In the genomic region with DNA sequence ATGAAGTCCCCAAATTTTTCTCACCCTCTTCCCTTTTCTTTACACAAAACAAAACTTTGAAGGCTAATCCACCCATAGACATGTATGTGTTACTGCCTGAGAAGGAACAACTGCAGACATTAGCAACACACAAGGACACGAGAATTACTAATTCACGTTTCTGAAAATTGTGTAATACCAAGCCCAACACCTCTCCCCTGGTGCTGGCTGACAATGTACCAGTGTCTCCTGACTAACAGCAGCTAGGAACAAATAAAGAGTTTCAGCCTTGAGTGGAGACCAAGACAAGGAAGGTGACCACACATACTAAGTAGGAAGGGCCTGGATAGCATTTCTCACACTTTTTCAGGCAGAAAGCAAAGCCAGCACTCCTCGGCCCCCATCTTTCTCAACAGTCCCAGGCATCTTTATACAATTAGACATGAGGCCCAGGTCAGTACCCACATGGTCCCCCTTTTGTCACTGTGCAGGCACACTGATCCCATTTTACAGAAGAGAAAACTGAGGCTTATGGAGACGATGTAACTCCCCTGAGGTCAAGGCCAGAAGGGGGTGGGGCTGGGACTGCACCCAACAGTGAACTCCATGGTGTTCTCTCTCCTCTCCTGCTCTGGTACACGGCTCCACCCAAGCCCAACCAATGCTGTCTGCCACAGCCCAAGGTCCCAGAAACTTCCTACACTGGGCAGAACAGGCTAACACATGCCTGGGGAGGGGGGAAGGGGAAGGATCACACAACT, we compare ENCODE assay signal across 1 cellular context.
TF ChIP-seq lines count a peak whose summit lies in the region.

No MANE protein-coding gene starts in this region.

TF ChIP-seq in HepG2, 621 proteins besides CTCF, POLR2A, EP300 and RAD21 (continued from another document and continues in another):
- TF ChIP-seq, protein P1, sequence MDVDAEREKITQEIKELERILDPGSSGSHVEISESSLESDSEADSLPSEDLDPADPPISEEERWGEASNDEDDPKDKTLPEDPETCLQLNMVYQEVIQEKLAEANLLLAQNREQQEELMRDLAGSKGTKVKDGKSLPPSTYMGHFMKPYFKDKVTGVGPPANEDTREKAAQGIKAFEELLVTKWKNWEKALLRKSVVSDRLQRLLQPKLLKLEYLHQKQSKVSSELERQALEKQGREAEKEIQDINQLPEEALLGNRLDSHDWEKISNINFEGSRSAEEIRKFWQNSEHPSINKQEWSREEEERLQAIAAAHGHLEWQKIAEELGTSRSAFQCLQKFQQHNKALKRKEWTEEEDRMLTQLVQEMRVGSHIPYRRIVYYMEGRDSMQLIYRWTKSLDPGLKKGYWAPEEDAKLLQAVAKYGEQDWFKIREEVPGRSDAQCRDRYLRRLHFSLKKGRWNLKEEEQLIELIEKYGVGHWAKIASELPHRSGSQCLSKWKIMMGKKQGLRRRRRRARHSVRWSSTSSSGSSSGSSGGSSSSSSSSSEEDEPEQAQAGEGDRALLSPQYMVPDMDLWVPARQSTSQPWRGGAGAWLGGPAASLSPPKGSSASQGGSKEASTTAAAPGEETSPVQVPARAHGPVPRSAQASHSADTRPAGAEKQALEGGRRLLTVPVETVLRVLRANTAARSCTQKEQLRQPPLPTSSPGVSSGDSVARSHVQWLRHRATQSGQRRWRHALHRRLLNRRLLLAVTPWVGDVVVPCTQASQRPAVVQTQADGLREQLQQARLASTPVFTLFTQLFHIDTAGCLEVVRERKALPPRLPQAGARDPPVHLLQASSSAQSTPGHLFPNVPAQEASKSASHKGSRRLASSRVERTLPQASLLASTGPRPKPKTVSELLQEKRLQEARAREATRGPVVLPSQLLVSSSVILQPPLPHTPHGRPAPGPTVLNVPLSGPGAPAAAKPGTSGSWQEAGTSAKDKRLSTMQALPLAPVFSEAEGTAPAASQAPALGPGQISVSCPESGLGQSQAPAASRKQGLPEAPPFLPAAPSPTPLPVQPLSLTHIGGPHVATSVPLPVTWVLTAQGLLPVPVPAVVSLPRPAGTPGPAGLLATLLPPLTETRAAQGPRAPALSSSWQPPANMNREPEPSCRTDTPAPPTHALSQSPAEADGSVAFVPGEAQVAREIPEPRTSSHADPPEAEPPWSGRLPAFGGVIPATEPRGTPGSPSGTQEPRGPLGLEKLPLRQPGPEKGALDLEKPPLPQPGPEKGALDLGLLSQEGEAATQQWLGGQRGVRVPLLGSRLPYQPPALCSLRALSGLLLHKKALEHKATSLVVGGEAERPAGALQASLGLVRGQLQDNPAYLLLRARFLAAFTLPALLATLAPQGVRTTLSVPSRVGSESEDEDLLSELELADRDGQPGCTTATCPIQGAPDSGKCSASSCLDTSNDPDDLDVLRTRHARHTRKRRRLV (CRISPR knock-in tag; IDR thresholded peaks at IDR 0.05) = no peak
- TF ChIP-seq, protein P2, sequence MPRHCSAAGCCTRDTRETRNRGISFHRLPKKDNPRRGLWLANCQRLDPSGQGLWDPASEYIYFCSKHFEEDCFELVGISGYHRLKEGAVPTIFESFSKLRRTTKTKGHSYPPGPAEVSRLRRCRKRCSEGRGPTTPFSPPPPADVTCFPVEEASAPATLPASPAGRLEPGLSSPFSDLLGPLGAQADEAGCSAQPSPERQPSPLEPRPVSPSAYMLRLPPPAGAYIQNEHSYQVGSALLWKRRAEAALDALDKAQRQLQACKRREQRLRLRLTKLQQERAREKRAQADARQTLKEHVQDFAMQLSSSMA (CRISPR knock-in tag; IDR thresholded peaks at IDR 0.05) = no peak
- TF ChIP-seq ZNF570 (CRISPR knock-in tag; IDR thresholded peaks at IDR 0.05; ENCODE audit: borderline replicate concordance) (no peak), FLYWCH1 (CRISPR knock-in tag; IDR thresholded peaks at IDR 0.05) (no peak), ZNF432 (CRISPR knock-in tag; IDR thresholded peaks at IDR 0.05; ENCODE audit: borderline replicate concordance) (no peak), ZNF234 (CRISPR knock-in tag; conservative IDR thresholded peaks at IDR 0.05) (no peak), ZFX (CRISPR knock-in tag; IDR thresholded peaks at IDR 0.05; ENCODE audit: low read depth) (no peak), BHLHE40 (IDR thresholded peaks at IDR 0.05; ENCODE audit: low read length) (peak; percentile 33; the same call in 1 of the 2 replicates), POLR2G (IDR thresholded peaks at IDR 0.05; ENCODE audit: low read depth, low read length) (no peak), MED8 (CRISPR knock-in tag; IDR thresholded peaks at IDR 0.05; ENCODE audit: insufficient replicate concordance) (no peak), KAT2B (IDR thresholded peaks at IDR 0.05; ENCODE audit: borderline replicate concordance, low read depth, low read length) (no peak), KDM1A (CRISPR knock-in tag; IDR thresholded peaks at IDR 0.05) (peak; percentile 94), ZFAT (CRISPR knock-in tag; conservative IDR thresholded peaks at IDR 0.05) (no peak), HNRNPLL (IDR thresholded peaks at IDR 0.05; ENCODE audit: low read depth, low read length, poor library complexity, severe bottlenecking) (no peak), ZNF562 (CRISPR knock-in tag; IDR thresholded peaks at IDR 0.05; ENCODE audit: borderline replicate concordance) (no peak), ZMAT3 (CRISPR knock-in tag; conservative IDR thresholded peaks at IDR 0.05) (no peak), POLR2AphosphoS5 (IDR thresholded peaks at IDR 0.05; ENCODE audit: low read depth, low read length) (no peak), ZMYM3 (CRISPR knock-in tag; IDR thresholded peaks at IDR 0.05) (peak; percentile 98), EZH2 (conservative IDR thresholded peaks at IDR 0.05; ENCODE audit: low read depth, low read length) (no peak), SYNCRIP (IDR thresholded peaks at IDR 0.05; ENCODE audit: insufficient read depth, low read depth, low read length) (no peak), ZNF546 (CRISPR knock-in tag; conservative IDR thresholded peaks at IDR 0.05) (no peak), ZNF451 (CRISPR knock-in tag; IDR thresholded peaks at IDR 0.05) (no peak), ZSCAN9 (CRISPR knock-in tag; IDR thresholded peaks at IDR 0.05; ENCODE audit: borderline replicate concordance) (no peak), HOXD1 (CRISPR knock-in tag; IDR thresholded peaks at IDR 0.05) (no peak), ZNF569 (CRISPR knock-in tag; IDR thresholded peaks at IDR 0.05; ENCODE audit: borderline replicate concordance) (no peak), PAX8 (CRISPR knock-in tag; IDR thresholded peaks at IDR 0.05; ENCODE audit: borderline replicate concordance) (no peak), ZNF773 (CRISPR knock-in tag; IDR thresholded peaks at IDR 0.05; ENCODE audit: borderline replicate concordance) (no peak), ZNF282 (IDR thresholded peaks at IDR 0.05; ENCODE audit: partially characterized antibody) (no peak)
- TF ChIP-seq, protein P3, sequence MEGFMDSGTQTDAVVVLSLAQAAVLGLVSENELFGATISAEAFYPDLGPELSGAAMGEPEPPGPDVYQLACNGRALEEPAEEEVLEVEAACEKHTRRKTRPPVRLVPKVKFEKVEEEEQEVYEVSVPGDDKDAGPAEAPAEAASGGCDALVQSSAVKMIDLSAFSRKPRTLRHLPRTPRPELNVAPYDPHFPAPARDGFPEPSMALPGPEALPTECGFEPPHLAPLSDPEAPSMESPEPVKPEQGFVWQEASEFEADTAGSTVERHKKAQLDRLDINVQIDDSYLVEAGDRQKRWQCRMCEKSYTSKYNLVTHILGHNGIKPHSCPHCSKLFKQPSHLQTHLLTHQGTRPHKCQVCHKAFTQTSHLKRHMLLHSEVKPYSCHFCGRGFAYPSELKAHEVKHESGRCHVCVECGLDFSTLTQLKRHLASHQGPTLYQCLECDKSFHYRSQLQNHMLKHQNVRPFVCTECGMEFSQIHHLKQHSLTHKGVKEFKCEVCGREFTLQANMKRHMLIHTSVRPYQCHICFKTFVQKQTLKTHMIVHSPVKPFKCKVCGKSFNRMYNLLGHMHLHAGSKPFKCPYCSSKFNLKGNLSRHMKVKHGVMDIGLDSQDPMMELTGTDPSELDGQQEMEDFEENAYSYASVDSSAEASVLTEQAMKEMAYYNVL (CRISPR knock-in tag; IDR thresholded peaks at IDR 0.05; ENCODE audit: borderline replicate concordance) = no peak
- TF ChIP-seq, protein P4, sequence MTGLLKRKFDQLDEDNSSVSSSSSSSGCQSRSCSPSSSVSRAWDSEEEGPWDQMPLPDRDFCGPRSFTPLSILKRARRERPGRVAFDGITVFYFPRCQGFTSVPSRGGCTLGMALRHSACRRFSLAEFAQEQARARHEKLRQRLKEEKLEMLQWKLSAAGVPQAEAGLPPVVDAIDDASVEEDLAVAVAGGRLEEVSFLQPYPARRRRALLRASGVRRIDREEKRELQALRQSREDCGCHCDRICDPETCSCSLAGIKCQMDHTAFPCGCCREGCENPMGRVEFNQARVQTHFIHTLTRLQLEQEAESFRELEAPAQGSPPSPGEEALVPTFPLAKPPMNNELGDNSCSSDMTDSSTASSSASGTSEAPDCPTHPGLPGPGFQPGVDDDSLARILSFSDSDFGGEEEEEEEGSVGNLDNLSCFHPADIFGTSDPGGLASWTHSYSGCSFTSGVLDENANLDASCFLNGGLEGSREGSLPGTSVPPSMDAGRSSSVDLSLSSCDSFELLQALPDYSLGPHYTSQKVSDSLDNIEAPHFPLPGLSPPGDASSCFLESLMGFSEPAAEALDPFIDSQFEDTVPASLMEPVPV (CRISPR knock-in tag; IDR thresholded peaks at IDR 0.05) = no peak
- TF ChIP-seq, protein P5, sequence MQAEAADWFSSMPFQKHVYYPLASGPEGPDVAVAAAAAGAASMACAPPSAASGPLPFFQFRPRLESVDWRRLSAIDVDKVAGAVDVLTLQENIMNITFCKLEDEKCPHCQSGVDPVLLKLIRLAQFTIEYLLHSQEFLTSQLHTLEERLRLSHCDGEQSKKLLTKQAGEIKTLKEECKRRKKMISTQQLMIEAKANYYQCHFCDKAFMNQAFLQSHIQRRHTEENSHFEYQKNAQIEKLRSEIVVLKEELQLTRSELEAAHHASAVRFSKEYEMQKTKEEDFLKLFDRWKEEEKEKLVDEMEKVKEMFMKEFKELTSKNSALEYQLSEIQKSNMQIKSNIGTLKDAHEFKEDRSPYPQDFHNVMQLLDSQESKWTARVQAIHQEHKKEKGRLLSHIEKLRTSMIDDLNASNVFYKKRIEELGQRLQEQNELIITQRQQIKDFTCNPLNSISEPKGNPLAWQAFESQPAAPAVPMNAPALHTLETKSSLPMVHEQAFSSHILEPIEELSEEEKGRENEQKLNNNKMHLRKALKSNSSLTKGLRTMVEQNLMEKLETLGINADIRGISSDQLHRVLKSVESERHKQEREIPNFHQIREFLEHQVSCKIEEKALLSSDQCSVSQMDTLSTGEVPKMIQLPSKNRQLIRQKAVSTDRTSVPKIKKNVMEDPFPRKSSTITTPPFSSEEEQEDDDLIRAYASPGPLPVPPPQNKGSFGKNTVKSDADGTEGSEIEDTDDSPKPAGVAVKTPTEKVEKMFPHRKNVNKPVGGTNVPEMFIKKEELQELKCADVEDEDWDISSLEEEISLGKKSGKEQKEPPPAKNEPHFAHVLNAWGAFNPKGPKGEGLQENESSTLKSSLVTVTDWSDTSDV (CRISPR knock-in tag; IDR thresholded peaks at IDR 0.05) = no peak
- TF ChIP-seq, protein P6, sequence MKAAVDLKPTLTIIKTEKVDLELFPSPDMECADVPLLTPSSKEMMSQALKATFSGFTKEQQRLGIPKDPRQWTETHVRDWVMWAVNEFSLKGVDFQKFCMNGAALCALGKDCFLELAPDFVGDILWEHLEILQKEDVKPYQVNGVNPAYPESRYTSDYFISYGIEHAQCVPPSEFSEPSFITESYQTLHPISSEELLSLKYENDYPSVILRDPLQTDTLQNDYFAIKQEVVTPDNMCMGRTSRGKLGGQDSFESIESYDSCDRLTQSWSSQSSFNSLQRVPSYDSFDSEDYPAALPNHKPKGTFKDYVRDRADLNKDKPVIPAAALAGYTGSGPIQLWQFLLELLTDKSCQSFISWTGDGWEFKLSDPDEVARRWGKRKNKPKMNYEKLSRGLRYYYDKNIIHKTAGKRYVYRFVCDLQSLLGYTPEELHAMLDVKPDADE (CRISPR knock-in tag; IDR thresholded peaks at IDR 0.05) = no peak
- TF ChIP-seq, protein P7, sequence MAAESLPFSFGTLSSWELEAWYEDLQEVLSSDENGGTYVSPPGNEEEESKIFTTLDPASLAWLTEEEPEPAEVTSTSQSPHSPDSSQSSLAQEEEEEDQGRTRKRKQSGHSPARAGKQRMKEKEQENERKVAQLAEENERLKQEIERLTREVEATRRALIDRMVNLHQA (CRISPR knock-in tag; IDR thresholded peaks at IDR 0.05) = no peak
- TF ChIP-seq, protein P8, sequence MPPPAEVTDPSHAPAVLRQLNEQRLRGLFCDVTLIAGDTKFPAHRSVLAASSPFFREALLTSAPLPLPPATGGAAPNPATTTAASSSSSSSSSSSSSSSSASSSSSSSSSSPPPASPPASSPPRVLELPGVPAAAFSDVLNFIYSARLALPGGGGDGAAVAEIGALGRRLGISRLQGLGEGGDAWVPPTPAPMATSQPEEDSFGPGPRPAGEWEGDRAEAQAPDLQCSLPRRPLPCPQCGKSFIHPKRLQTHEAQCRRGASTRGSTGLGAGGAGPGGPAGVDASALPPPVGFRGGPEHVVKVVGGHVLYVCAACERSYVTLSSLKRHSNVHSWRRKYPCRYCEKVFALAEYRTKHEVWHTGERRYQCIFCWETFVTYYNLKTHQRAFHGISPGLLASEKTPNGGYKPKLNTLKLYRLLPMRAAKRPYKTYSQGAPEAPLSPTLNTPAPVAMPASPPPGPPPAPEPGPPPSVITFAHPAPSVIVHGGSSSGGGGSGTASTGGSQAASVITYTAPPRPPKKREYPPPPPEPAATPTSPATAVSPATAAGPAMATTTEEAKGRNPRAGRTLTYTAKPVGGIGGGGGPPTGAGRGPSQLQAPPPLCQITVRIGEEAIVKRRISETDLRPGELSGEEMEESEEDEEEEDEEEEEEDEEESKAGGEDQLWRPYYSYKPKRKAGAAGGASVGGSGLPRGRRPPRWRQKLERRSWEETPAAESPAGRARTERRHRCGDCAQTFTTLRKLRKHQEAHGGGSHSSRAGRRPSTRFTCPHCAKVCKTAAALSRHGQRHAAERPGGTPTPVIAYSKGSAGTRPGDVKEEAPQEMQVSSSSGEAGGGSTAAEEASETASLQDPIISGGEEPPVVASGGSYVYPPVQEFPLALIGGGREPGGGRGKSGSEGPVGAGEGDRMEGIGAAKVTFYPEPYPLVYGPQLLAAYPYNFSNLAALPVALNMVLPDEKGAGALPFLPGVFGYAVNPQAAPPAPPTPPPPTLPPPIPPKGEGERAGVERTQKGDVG (CRISPR knock-in tag; IDR thresholded peaks at IDR 0.05; ENCODE audit: borderline replicate concordance) = no peak
- TF ChIP-seq, protein P9, sequence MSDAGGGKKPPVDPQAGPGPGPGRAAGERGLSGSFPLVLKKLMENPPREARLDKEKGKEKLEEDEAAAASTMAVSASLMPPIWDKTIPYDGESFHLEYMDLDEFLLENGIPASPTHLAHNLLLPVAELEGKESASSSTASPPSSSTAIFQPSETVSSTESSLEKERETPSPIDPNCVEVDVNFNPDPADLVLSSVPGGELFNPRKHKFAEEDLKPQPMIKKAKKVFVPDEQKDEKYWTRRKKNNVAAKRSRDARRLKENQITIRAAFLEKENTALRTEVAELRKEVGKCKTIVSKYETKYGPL (CRISPR knock-in tag; IDR thresholded peaks at IDR 0.05) = no peak
- TF ChIP-seq, protein P10, sequence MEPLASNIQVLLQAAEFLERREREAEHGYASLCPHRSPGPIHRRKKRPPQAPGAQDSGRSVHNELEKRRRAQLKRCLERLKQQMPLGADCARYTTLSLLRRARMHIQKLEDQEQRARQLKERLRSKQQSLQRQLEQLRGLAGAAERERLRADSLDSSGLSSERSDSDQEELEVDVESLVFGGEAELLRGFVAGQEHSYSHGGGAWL (CRISPR knock-in tag; IDR thresholded peaks at IDR 0.05) = no peak
